7 cellular contexts compared by ENCODE assay signal in the genomic region with DNA sequence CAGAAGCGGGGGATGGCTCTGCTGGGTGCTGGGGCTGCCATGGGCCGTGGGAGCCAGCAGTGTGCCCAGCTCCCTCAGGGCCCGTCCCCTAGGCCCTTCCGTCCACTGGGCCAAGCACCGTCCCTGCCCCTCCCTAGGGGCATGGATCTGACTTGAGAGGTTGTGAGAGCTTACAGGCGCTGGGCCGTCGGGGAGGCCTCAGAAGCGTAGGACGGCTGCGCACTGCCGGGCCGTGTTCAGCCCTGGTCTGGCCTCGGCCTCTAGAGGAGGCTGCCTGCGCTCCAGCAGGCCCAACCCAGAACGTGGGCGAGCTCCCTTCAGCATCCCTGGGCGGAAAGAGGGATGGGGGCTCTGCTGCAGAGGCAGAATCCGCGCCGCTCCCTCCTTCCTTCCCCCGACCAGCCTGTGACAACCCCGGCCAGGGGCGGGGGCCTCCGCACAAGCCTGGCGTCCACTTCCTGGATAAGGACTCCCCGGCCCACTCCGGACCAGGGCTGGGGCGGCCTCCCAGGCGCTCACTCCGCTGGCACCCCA. TPM values are rescaled to one million over a fixed set of nuclear protein-coding genes. Genes with fewer than 3 reads are reported as not detected.
DNase-seq lines count a peak whose midpoint lies in the region; ATAC-seq and TF ChIP-seq lines count a peak whose summit lies in the region.

No MANE protein-coding gene starts in this region.

- H3K4me1 ChIP-seq in MM.1S (ENCODE audit: low read length), result peaks cover 25% of the 10 kb centered on the region

- H3K27ac ChIP-seq in MM.1S (ENCODE audit: low read length), result peak overlapping the region; percentile 19; the same call in 1 of the 2 replicates

- no peaks in the 10 kb centered on the region for H4K20me1 ChIP-seq in MM.1S (ENCODE audit: insufficient read depth, low read length)

- H3K79me2 ChIP-seq in MM.1S (ENCODE audit: low read length), result peaks cover 9% of the 10 kb centered on the region

- peak overlapping the region; percentile 87 for H3K9ac ChIP-seq in MM.1S (ENCODE audit: low read length)

- H3K9me2 ChIP-seq in MM.1S (replicated peaks; ENCODE audit: insufficient read depth, low read length), result no peaks in the 10 kb centered on the region

- ATAC-seq in GM21723 (IDR thresholded peaks at IDR 0.05; ENCODE audit: unreplicated experiment) (peak; percentile 28), omental fat pad (ENCODE audit: low FRiP score) (peak; percentile 22), HG03565 (IDR thresholded peaks at IDR 0.05; ENCODE audit: unreplicated experiment) (no peak)

- H3K36me3 ChIP-seq in MM.1S (replicated peaks; ENCODE audit: insufficient read depth, low read length), result no peaks in the 10 kb centered on the region

- DNase-seq in GM10266 (ENCODE audit: extremely low spot score) (peak; percentile 80), MM.1S (peak; percentile 61), foreskin melanocyte (peak; percentile 52), omental fat pad (ENCODE audit: low spot score) (no peak)
- DNase-seq in activated effector memory CD4-positive, alpha-beta T cell treated with Interleukin-2 at 50 U/mL for 16 hours, result peak; percentile 19

- H2AFZ ChIP-seq in MM.1S (ENCODE audit: low read length), result peak overlapping the region; percentile 81

- H3F3A ChIP-seq in MM.1S (ENCODE audit: insufficient read depth, low read length), result 0 out of 2 replicates have a peak, but pooled peaks cover 3% of the 10 kb centered on the region

- H3K4me2 ChIP-seq in MM.1S (ENCODE audit: low read depth, low read length), result peak overlapping the region; percentile 99

- no peaks in the 10 kb centered on the region for H3K9me3 ChIP-seq in MM.1S (replicated peaks; ENCODE audit: insufficient read depth, low read length)

- TF ChIP-seq CTCF in GM10266 (IDR thresholded peaks at IDR 0.05; ENCODE audit: control insufficient read depth, insufficient read depth, low read depth, missing control alignments) (no peak), MM.1S (IDR thresholded peaks at IDR 0.05; ENCODE audit: low read length) (no peak; the same call in 1 of the 2 replicates), omental fat pad (IDR thresholded peaks at IDR 0.05) (no peak)

- peak overlapping the region; percentile 90 for H3K4me3 ChIP-seq in MM.1S (ENCODE audit: low read length)

- no peaks in the 10 kb centered on the region for H3K27me3 ChIP-seq in MM.1S (replicated peaks; ENCODE audit: insufficient read depth, low read length)

RNA-seq across cellular contexts. Expression of a gene that starts 0.7 kb away (rescaled TPM):
- total RNA-seq in omental fat pad, result 100 to 1,000 TPM in 1 of 4 donors, 10 to 100 TPM in 3; 49.1 to 107 (median 87.2) TPM

RNA-seq across cellular contexts. Expression of a gene that starts 4.9 kb away (rescaled TPM):
- 10 to 100 TPM; 17.7 to 66.8 (median 18.8) TPM for total RNA-seq in omental fat pad

RNA-seq across cellular contexts. Expression of a gene that starts 23.7 kb away (rescaled TPM):
- total RNA-seq in omental fat pad, result 10 to 100 TPM; 14.1 to 20.3 (median 17.6) TPM

RNA-seq across cellular contexts. Expression of a gene that starts 23.9 kb away (rescaled TPM):
- total RNA-seq in omental fat pad, result 1 to 10 TPM; 3.4 to 6.3 (median 4.1) TPM
